In genomic region chr22:44990810-44991209, GRCh38 we compare ENCODE assay signal across 30 cellular contexts. TPM values are rescaled to one million over a fixed set of nuclear protein-coding genes. Genes with fewer than 3 reads are reported as not detected.
"Had no signal": no experiment of that assay in that cellular context is flagged by ENCODE, and none has a peak within 500 bp of the region (broad histone marks: within the 10 kb centered on the region; RNA-seq: fewer than 3 reads in every experiment).

No MANE protein-coding gene starts in this region.

- H3K4me3 ChIP-seq: neural progenitor cell, ovary, psoas muscle, right lobe of liver, sigmoid colon, stomach, thoracic aorta, thyroid gland, tibial nerve, upper lobe of left lung, vagina had no signal

- H3K9ac ChIP-seq: neural progenitor cell, parathyroid adenoma had no signal

- H3K4me3 Mint-ChIP-seq: natural killer cell treated with Interleukin-12 subunit alpha and Interleukin-12 subunit beta and Interleukin-15 and Interleukin-18, amount 100 ng/mL, for 72 hours; nephron progenitor cell; neural progenitor cell; stimulated activated effector memory CD8-positive, alpha-beta T cell treated with anti-CD3 and anti-CD28 coated beads, Interleukin-12 subunit alpha, Interleukin-12 subunit beta, amount 100 ng/mL, for 72 hours; stimulated activated naive B cell treated with anti-CD40 and anti-IgM and Interleukin-4, amounts not matched to agents 10 μg/mL and 1 μg/mL and 100 μg/mL, for 72 hours; stimulated activated naive CD8-positive, alpha-beta T cell treated with anti-CD3 and anti-CD28 coated beads, Interleukin-15, Interleukin-2, amounts not matched to agents 100 ng/mL and 50 ng/mL, for 24 hours had no signal

- H3K36me3 ChIP-seq: neural progenitor cell, ovary, right lobe of liver, sigmoid colon, stomach, thoracic aorta, thyroid gland, tibial nerve, upper lobe of left lung, vagina had no signal

- H2AFZ ChIP-seq: neural progenitor cell, parathyroid adenoma had no signal

- H3K4me1 Mint-ChIP-seq: stimulated activated effector memory CD8-positive, alpha-beta T cell treated with anti-CD3 and anti-CD28 coated beads, Interleukin-12 subunit alpha, Interleukin-12 subunit beta, amount 100 ng/mL, for 72 hours; stimulated activated naive B cell treated with anti-CD40 and anti-IgM and Interleukin-4, amounts not matched to agents 10 μg/mL and 1 μg/mL and 100 μg/mL, for 72 hours had no signal

- H3K4me2 ChIP-seq: neural progenitor cell had no signal

- H3K9me3 Mint-ChIP-seq: natural killer cell treated with Interleukin-12 subunit alpha and Interleukin-12 subunit beta and Interleukin-15 and Interleukin-18, amount 100 ng/mL, for 72 hours; neural progenitor cell; stimulated activated effector memory CD8-positive, alpha-beta T cell treated with anti-CD3 and anti-CD28 coated beads, Interleukin-12 subunit alpha, Interleukin-12 subunit beta, amount 100 ng/mL, for 72 hours; stimulated activated naive CD8-positive, alpha-beta T cell treated with anti-CD3 and anti-CD28 coated beads, Interleukin-15, Interleukin-2, amounts not matched to agents 100 ng/mL and 50 ng/mL, for 24 hours had no signal

- H3K27me3 ChIP-seq: neural progenitor cell, ovary, right lobe of liver, thyroid gland, tibial nerve, upper lobe of left lung, vagina had no signal

- DNase-seq: nephron progenitor cell; occipital lobe; ovary; posterior cingulate gyrus; psoas muscle; right lobe of liver; sigmoid colon; small intestine; stimulated activated CD4-positive, alpha-beta T cell treated with anti-CD3 and anti-CD28 coated beads, Interleukin-15, amount 100 ng/mL, for 24 hours; stimulated activated CD4-positive, alpha-beta T cell treated with anti-CD3 and anti-CD28 coated beads, Interleukin-2, amount 100 ng/mL, for 24 hours; stimulated activated CD4-positive, alpha-beta T cell treated with anti-CD3 and anti-CD28 coated beads, Interleukin-2, amount 100 ng/mL, for 48 hours; stimulated activated CD4-positive, alpha-beta T cell treated with anti-CD3 and anti-CD28 coated beads, Interleukin-4, amount 100 ng/mL, for 24 hours; stimulated activated naive B cell treated with anti-CD40 and anti-IgM and Interleukin-4, amounts not matched to agents 10 μg/mL and 1 μg/mL and 100 μg/mL, for 72 hours; stimulated activated naive CD4-positive, alpha-beta T cell treated with Interleukin-2 at 50 U/mL for 16 hours; stomach; thyroid gland; trophoblast cell; upper lobe of left lung had no signal

- H3K36me3 Mint-ChIP-seq: natural killer cell treated with Interleukin-12 subunit alpha and Interleukin-12 subunit beta and Interleukin-15 and Interleukin-18, amount 100 ng/mL, for 72 hours; stimulated activated effector memory CD8-positive, alpha-beta T cell treated with anti-CD3 and anti-CD28 coated beads, Interleukin-12 subunit alpha, Interleukin-12 subunit beta, amount 100 ng/mL, for 72 hours; stimulated activated naive B cell treated with anti-CD40 and anti-IgM and Interleukin-4, amounts not matched to agents 10 μg/mL and 1 μg/mL and 100 μg/mL, for 72 hours had no signal

- H3K4me1 ChIP-seq: neural progenitor cell, parathyroid adenoma, psoas muscle, right lobe of liver, sigmoid colon, stomach, thyroid gland, tibial nerve, upper lobe of left lung had no signal

- H3K9me3 ChIP-seq: ovary, psoas muscle, right lobe of liver, sigmoid colon, stomach, thoracic aorta, thyroid gland, upper lobe of left lung, vagina had no signal

- H3K27me3 Mint-ChIP-seq: progenitor cell of endocrine pancreas had no signal

- H3K27ac ChIP-seq: neural progenitor cell, ovary, parathyroid adenoma, psoas muscle, right lobe of liver, sigmoid colon, stomach, thoracic aorta, thyroid gland, tibial nerve, upper lobe of left lung, vagina had no signal

- ATAC-seq: psoas muscle; right cardiac atrium; right lobe of liver; stimulated activated effector memory CD8-positive, alpha-beta T cell treated with anti-CD3 and anti-CD28 coated beads, Interleukin-12 subunit alpha, Interleukin-12 subunit beta, amount 100 ng/mL, for 72 hours; stimulated activated naive B cell treated with anti-CD40 and anti-IgM and Interleukin-4, amounts not matched to agents 10 μg/mL and 1 μg/mL and 100 μg/mL, for 72 hours had no signal

- H3K27ac Mint-ChIP-seq: natural killer cell treated with Interleukin-12 subunit alpha and Interleukin-12 subunit beta and Interleukin-15 and Interleukin-18, amount 100 ng/mL, for 72 hours; progenitor cell of endocrine pancreas; stimulated activated effector memory CD8-positive, alpha-beta T cell treated with anti-CD3 and anti-CD28 coated beads, Interleukin-12 subunit alpha, Interleukin-12 subunit beta, amount 100 ng/mL, for 72 hours; stimulated activated naive B cell treated with anti-CD40 and anti-IgM and Interleukin-4, amounts not matched to agents 10 μg/mL and 1 μg/mL and 100 μg/mL, for 72 hours; stimulated activated naive CD8-positive, alpha-beta T cell treated with anti-CD3 and anti-CD28 coated beads, Interleukin-15, Interleukin-2, amounts not matched to agents 100 ng/mL and 50 ng/mL, for 24 hours had no signal

RNA-seq across cellular contexts. Expression of gene PHF21B, which starts 19.0 kb away (rescaled TPM):
- total RNA-seq: osteoblast, renal cortical epithelial cell, right lobe of liver had no signal
